8 cellular contexts compared by ENCODE assay signal in the genomic region with DNA sequence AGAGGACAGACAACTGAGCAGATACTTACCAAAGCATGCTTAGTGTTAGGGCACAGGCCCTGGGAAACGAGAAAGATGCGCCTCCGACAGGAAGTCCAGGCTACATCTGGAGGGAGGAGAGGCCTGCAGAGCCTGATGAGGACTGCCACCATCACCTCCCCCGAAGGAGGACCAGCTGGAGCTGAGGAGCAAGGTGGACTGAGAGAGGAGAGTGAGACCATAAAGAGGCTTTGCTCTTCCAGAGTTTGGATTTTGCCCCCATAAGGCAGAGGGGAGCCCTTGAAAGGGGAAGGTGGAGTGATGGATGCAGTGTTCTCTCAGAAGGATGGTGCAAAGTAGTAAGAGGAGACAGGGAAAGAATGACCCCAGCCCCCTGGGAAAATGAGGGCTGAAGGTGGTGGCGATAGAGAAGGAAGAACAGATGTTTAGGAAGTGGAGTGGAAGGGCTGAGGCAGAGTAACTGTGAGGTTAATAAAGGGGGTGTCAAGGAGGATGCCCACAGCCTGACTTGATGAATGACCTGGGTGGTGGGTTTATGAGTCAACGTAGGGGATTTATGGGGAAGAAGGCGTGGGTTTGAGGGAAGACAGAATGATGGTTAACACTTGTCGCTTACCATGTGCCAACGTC. TPM values are rescaled to one million over a fixed set of nuclear protein-coding genes. Genes with fewer than 3 reads are reported as not detected.
DNase-seq lines count a peak whose midpoint lies in the region; ATAC-seq and TF ChIP-seq lines count a peak whose summit lies in the region.

No MANE protein-coding gene starts in this region.

- no peak overlapping the region for H3K27ac Mint-ChIP-seq in naive thymus-derived CD4-positive, alpha-beta T cell

- CTCF ChIA-PET in OCI-LY7 (lab: Charles Lee; ENCODE audit: unreplicated experiment): interaction anchor here (1.0 kb wide), 1 partner anchor 39 kb away, joined by 3 read pairs; no protein-coding TSS in a partner anchor
- CTCF ChIA-PET in naive thymus-derived CD4-positive, alpha-beta T cell (lab: Charles Lee): no interaction called here

- WGBS in heart left ventricle, 4 donors: 53 to 63% (median 57%) methylated on average over 9 of the region's 9 CpGs

- peak overlapping the region; percentile 45 to 99 (median 88) for H3K4me3 ChIP-seq in heart left ventricle
- peak overlapping the region; percentile 85 for H3K4me3 ChIP-seq in OCI-LY7 (ENCODE audit: low read depth, low read length, poor library complexity, severe bottlenecking)
- peak overlapping the region; percentile 80 for H3K4me3 ChIP-seq in naive thymus-derived CD4-positive, alpha-beta T cell (ENCODE audit: low read length)

- no TSS peak for BruUV-seq in OCI-LY7 (replicated peaks; lab: Mats Ljungman, UMichigan)

- H3K27ac ChIP-seq in heart left ventricle (peak overlapping the region in 11 of 12 donors; percentile 68 to 98 (median 96)), OCI-LY7 (ENCODE audit: low read depth, low read length, poor library complexity, severe bottlenecking) (peak overlapping the region; percentile 90), cingulate gyrus (ENCODE audit: low read depth, low read length) (peak overlapping the region; percentile 89)
- peak overlapping the region; percentile 95 for H3K27ac ChIP-seq in naive thymus-derived CD4-positive, alpha-beta T cell (ENCODE audit: low read depth, low read length)

- DNase-seq in heart left ventricle (no peak), Right ventricle myocardium superior (no peak), OCI-LY7 (ENCODE audit: low spot score) (peak; percentile 60)
- DNase-seq in naive thymus-derived CD4-positive, alpha-beta T cell: peak in 2 of 9 donors; percentile 1 to 28
- DNase-seq in effector CD8-positive, alpha-beta T cell (lab: John Stamatoyannopoulos, UW): no peak

- peaks cover 16 to 43% (median 40%) of the 10 kb centered on the region in 12 donors for H3K4me1 ChIP-seq in heart left ventricle
- H3K4me1 ChIP-seq in OCI-LY7 (ENCODE audit: insufficient read depth, low read length, poor library complexity, severe bottlenecking): peaks cover 55% of the 10 kb centered on the region
- H3K4me1 ChIP-seq in naive thymus-derived CD4-positive, alpha-beta T cell (ENCODE audit: control insufficient read depth in 2 of 2, insufficient read depth in 2 of 2, low read length in 2 of 2): peaks cover 24 to 36% of the 10 kb centered on the region in 2 donors

- H2AFZ ChIP-seq in OCI-LY7 (ENCODE audit: low read length): peak overlapping the region; percentile 76; the same call in 1 of the 2 replicates

- peaks cover 10 to 17% (median 16%) of the 10 kb centered on the region in 7 donors for H3K4me1 Mint-ChIP-seq in naive thymus-derived CD4-positive, alpha-beta T cell

- intact Hi-C loops in heart left ventricle (cut with DNase I): loop anchor here in 1 of 10 donors (5.0 kb wide), 1 partner anchor 76 kb away; the partner anchor contains the start of gene SOD1
- intact Hi-C loops in Right ventricle myocardium superior (cut with DNase I): no loop called here
- intact Hi-C loops in OCI-LY7 (cut with micrococcal nuclease; ENCODE audit: unreplicated experiment): loop anchor here (1.0 to 10.0 kb wide), 5 partner anchors 39 to 879 kb away; partner anchors contain the start of genes CFAP298, MIS18A and SOD1
- intact Hi-C loops in naive thymus-derived CD4-positive, alpha-beta T cell (cut with micrococcal nuclease): loop anchor here (1.0 to 5.0 kb wide), 13 partner anchors 36 to 1040 kb away; partner anchors contain the start of genes MIS18A (in 2 of the 2), SOD1 (in 2 of the 2), CFAP298 (in 1 of the 2) and SYNJ1 (in 1 of the 2)

- H3K36me3 Mint-ChIP-seq in naive thymus-derived CD4-positive, alpha-beta T cell: no peaks in the 10 kb centered on the region

- ATAC-seq in heart left ventricle (no peak), Right ventricle myocardium superior (ENCODE audit: poor library complexity) (no peak), HG02623 (IDR thresholded peaks at IDR 0.05; ENCODE audit: unreplicated experiment) (no peak), HG03196 (IDR thresholded peaks at IDR 0.05; ENCODE audit: unreplicated experiment) (no peak)
- ATAC-seq in naive thymus-derived CD4-positive, alpha-beta T cell: no peak

- peaks cover 56% of the 10 kb centered on the region for H3K79me2 ChIP-seq in OCI-LY7 (ENCODE audit: insufficient read depth, low read depth, low read length)

- no peak for TF ChIP-seq CTCF in heart left ventricle (IDR thresholded peaks at IDR 0.05)
- TF ChIP-seq CTCF in OCI-LY7 (conservative IDR thresholded peaks at IDR 0.05; ENCODE audit: low read length): no peak

- H3K27me3 ChIP-seq in heart left ventricle: no peaks in the 10 kb centered on the region
- H3K27me3 ChIP-seq in naive thymus-derived CD4-positive, alpha-beta T cell (ENCODE audit: control insufficient read depth in 2 of 2, insufficient read depth in 2 of 2, low read length in 2 of 2): no peaks in the 10 kb centered on the region

- peaks cover 0 to 3% (median 0%) of the 10 kb centered on the region in 5 donors for H3K27me3 Mint-ChIP-seq in naive thymus-derived CD4-positive, alpha-beta T cell

- peaks cover 30% of the 10 kb centered on the region for H4K20me1 ChIP-seq in OCI-LY7 (ENCODE audit: insufficient read depth, low read length)

- no peak overlapping the region for H3K4me3 Mint-ChIP-seq in naive thymus-derived CD4-positive, alpha-beta T cell

- H3K9me3 Mint-ChIP-seq in naive thymus-derived CD4-positive, alpha-beta T cell: no peaks in the 10 kb centered on the region

- no peak for TF ChIP-seq POLR2A in heart left ventricle (IDR thresholded peaks at IDR 0.05)

- H3K9me3 ChIP-seq in heart left ventricle (no peaks in the 10 kb centered on the region), OCI-LY7 (ENCODE audit: low read length) (no peaks in the 10 kb centered on the region)
- no peaks in the 10 kb centered on the region for H3K9me3 ChIP-seq in naive thymus-derived CD4-positive, alpha-beta T cell (ENCODE audit: control insufficient read depth in 2 of 3, low read length in 3 of 3)

- no peaks in the 10 kb centered on the region for H3K9me2 ChIP-seq in OCI-LY7 (ENCODE audit: insufficient read depth, low read length)

- POLR2A ChIA-PET in OCI-LY7 (lab: Charles Lee): interaction anchor here (0.6 to 4.6 kb wide), 4 partner anchors 10 to 1582 kb away, joined by 3 to 42 read pairs (median 4); no protein-coding TSS in a partner anchor
- POLR2A ChIA-PET in naive thymus-derived CD4-positive, alpha-beta T cell (lab: Charles Lee): interaction anchor here (1.0 to 1.1 kb wide), 3 partner anchors 58 to 1045 kb away, joined by 3 read pairs; no protein-coding TSS in a partner anchor

- H3K36me3 ChIP-seq in heart left ventricle (no peaks in the 10 kb centered on the region), OCI-LY7 (ENCODE audit: insufficient read depth, low read length) (peaks cover 28% of the 10 kb centered on the region)
- H3K36me3 ChIP-seq in naive thymus-derived CD4-positive, alpha-beta T cell (ENCODE audit: control insufficient read depth in 2 of 3, insufficient read depth in 3 of 3, low read length in 3 of 3): peaks cover 0 to 4% (median 0%) of the 10 kb centered on the region in 3 experiments

- peak overlapping the region; percentile 87 for H3K4me2 ChIP-seq in OCI-LY7 (ENCODE audit: low read length)

RNA-seq across cellular contexts. Expression of gene SCAF4, which starts 1.1 kb away (rescaled TPM):
- total RNA-seq in heart left ventricle (10 to 100 TPM in 8 of 9 donors, 1 to 10 TPM in 1; 9.3 to 25.8 (median 17.3) TPM), Right ventricle myocardium superior (15.4 TPM), OCI-LY7 (2022) (87.3 and 111 TPM in 2 replicates)
- polyA plus RNA-seq in heart left ventricle: 10 to 100 TPM in 1 of 2 donors, 1 to 10 TPM in 1; 7.8 to 10.2 TPM
- total RNA-seq in OCI-LY7 (2014; rRNA removed; shearing (Covaris generic)): 22.5 and 25.9 TPM in 2 replicates
- total RNA-seq in naive thymus-derived CD4-positive, alpha-beta T cell: 10 to 100 TPM; 54.8 to 69.7 (median 64.7) TPM
- 10 to 100 TPM; 20.4 to 44.5 TPM for polyA plus RNA-seq in naive thymus-derived CD4-positive, alpha-beta T cell
